In genomic region chr22:25404923-25405853, GRCh38 we compare ENCODE assay signal across 8 cellular contexts.
A peak's percentile ranks its signal among the peaks of the same experiment; 100 is the strongest.
DNase-seq lines count a peak whose midpoint lies in the region; ATAC-seq, FAIRE-seq and TF ChIP-seq lines count a peak whose summit lies in the region.

No MANE protein-coding gene starts in this region.

- H3K36me3 ChIP-seq in DOHH2 (ENCODE audit: control insufficient read depth, low read length) (peaks cover 3% of the 10 kb centered on the region; the same call in 1 of the 2 replicates), muscle layer of colon (ENCODE audit: insufficient read depth, low read length) (no peaks in the 10 kb centered on the region)

- H3K4me1 ChIP-seq in DOHH2 (ENCODE audit: control insufficient read depth, low read length) (peaks cover 41% of the 10 kb centered on the region), muscle layer of colon (ENCODE audit: insufficient read depth, low read length) (peaks cover 43% of the 10 kb centered on the region)

- TF ChIP-seq POLR2A in H54 (IDR thresholded peaks at IDR 0.05; ENCODE audit: low read depth, low read length) (peak; percentile 58), erythroblast (IDR thresholded peaks at IDR 0.05; ENCODE audit: low read length) (peak; percentile 46)

- H3K27me3 ChIP-seq in DOHH2 (ENCODE audit: control insufficient read depth, low read length): no peaks in the 10 kb centered on the region
- no peaks in the 10 kb centered on the region for H3K27me3 ChIP-seq in muscle layer of colon (ENCODE audit: control insufficient read depth in 1 of 2, insufficient read depth in 2 of 2, low read length in 2 of 2)

- H3K9me3 ChIP-seq in DOHH2 (ENCODE audit: control insufficient read depth, insufficient read depth, low read length) (no peaks in the 10 kb centered on the region), muscle layer of colon (ENCODE audit: low read length) (no peaks in the 10 kb centered on the region)

- no peak for FAIRE-seq in H54 (lab: Jason Lieb, UNC)

- H3K4me3 ChIP-seq in DOHH2 (ENCODE audit: low read length) (peak overlapping the region; percentile 94), muscle layer of colon (ENCODE audit: low read depth in 1 of 2, low read length in 2 of 2) (peak overlapping the region; percentile 70 to 72)

- TF ChIP-seq CTCF in DOHH2 (IDR thresholded peaks at IDR 0.05; ENCODE audit: low read depth, low read length, poor library complexity, severe bottlenecking): no peak

- H3K9me2 ChIP-seq in DOHH2 (replicated peaks; ENCODE audit: control insufficient read depth, low read length): no peaks in the 10 kb centered on the region

- H4K20me1 ChIP-seq in DOHH2 (ENCODE audit: control insufficient read depth, insufficient read depth, low read depth, low read length): peaks cover 14% of the 10 kb centered on the region

- H3K79me2 ChIP-seq in DOHH2 (ENCODE audit: control insufficient read depth, low read length): peaks cover 54% of the 10 kb centered on the region

- DNase-seq in H54 (ENCODE audit: insufficient read length, low spot score) (peak; percentile 67), NOMO-1 treated with DMSO at 0.1 percent for 48 hours (lab: John Stamatoyannopoulos, UW; ENCODE audit: unreplicated experiment) (peak; percentile 59), erythroblast (lab: John Stamatoyannopoulos, UW) (peak; percentile 73 to 84)
- DNase-seq in activated T-cell treated with anti-CD3 and anti-CD28 coated beads, Interleukin-2, amount 50 U/mL, for 1 hour: peak; percentile 71
- peak; percentile 23 for DNase-seq in stimulated activated CD8-positive, alpha-beta memory T cell treated with anti-CD3 and anti-CD28 coated beads, Interleukin-7, amount 100 ng/mL, for 24 hours (ENCODE audit: low read depth)

- no peak for ATAC-seq in GM21786 (IDR thresholded peaks at IDR 0.05; ENCODE audit: unreplicated experiment)

- H3K4me2 ChIP-seq in DOHH2 (ENCODE audit: low read length): peak overlapping the region; percentile 95

- peak overlapping the region; percentile 65 for H3K9ac ChIP-seq in muscle layer of colon (ENCODE audit: low read length)

- H3K27ac ChIP-seq in DOHH2 (ENCODE audit: low read depth, low read length) (peak overlapping the region; percentile 52; the same call in 1 of the 2 replicates), muscle layer of colon (ENCODE audit: low read depth, low read length) (peak overlapping the region; percentile 86)

- no peaks in the 10 kb centered on the region for H3F3A ChIP-seq in DOHH2 (ENCODE audit: control insufficient read depth, insufficient read depth)

Comparison
In these comparisons a context has a peak if more than half of its experiments do, and no peak if none do; other contexts are left out.
1. DNase-seq: peak in every context shown above with its lines; median percentile 78 in erythroblast; 71 in activated T-cell treated with anti-CD3 and anti-CD28 coated beads, Interleukin-2, amount 50 U/mL, for 1 hour; 67 in H54; 59 in NOMO-1 treated with DMSO at 0.1 percent for 48 hours; 23 in stimulated activated CD8-positive, alpha-beta memory T cell treated with anti-CD3 and anti-CD28 coated beads, Interleukin-7, amount 100 ng/mL, for 24 hours.